Comparison of ENCODE assay signal across 19 cellular contexts in the genomic region with DNA sequence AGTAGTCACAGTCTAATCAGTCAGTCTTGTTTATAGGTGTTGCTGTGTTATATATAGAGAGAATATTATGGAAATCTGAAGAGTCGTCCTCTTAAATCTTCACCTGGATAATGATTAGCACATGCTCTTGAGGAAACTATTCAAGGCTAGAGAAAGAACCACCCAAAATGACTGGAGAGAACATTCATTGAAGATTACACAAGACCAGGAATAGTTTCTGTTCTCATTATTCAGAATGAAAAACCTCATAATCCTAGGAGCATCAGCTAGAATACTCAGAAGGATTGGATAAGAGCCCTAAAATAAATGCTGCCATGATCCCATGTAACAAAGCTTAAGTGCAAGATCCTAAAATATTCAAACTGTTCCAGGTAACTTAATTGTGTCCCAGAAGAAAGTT.
"Had no signal": no experiment of that assay in that cellular context is flagged by ENCODE, and none has a peak within 500 bp of the region (broad histone marks: within the 10 kb centered on the region; RNA-seq: fewer than 3 reads in every experiment).

No MANE protein-coding gene starts in this region.

- H3K9me3 ChIP-seq: gastrocnemius medialis had no signal

- FAIRE-seq: endothelial cell of umbilical vein, islet of Langerhans, small intestine, urothelium cell line had no signal

- H3K4me3 ChIP-seq: gastrocnemius medialis, heart right ventricle, mucosa of descending colon, right atrium auricular region, sigmoid colon had no signal

- ATAC-seq: esophagus mucosa, gastrocnemius medialis, heart right ventricle, left lobe of liver, mucosa of descending colon, natural killer cell had no signal

- H3K4me1 ChIP-seq: gastrocnemius medialis, sigmoid colon had no signal

- H3K27ac ChIP-seq: gastrocnemius medialis, heart right ventricle, right atrium auricular region, sigmoid colon had no signal

- H3K4me1 Mint-ChIP-seq: endodermal cell, natural killer cell, neural crest cell had no signal

- H3K36me3 ChIP-seq: gastrocnemius medialis, heart right ventricle, right atrium auricular region, sigmoid colon had no signal

- DNase-seq: endodermal cell; gastrocnemius medialis; heart right ventricle; hypothalamus; mucosa of descending colon; natural killer cell; posterior cingulate gyrus; sigmoid colon; small intestine; stimulated activated CD4-positive, alpha-beta T cell treated with anti-CD3 and anti-CD28 coated beads, Interleukin-12 subunit alpha, Interleukin-12 subunit beta, amount 100 ng/mL, for 4 hours; stimulated activated naive CD4-positive, alpha-beta T cell treated with Interleukin-2 at 50 U/mL for 16 hours; trophoblast cell had no signal

- H3K27ac Mint-ChIP-seq: endodermal cell, natural killer cell had no signal

- H3K4me3 Mint-ChIP-seq: endodermal cell, natural killer cell, neural crest cell had no signal

- H3K27me3 ChIP-seq: gastrocnemius medialis, heart right ventricle, right atrium auricular region, sigmoid colon had no signal
